ENCODE assay signal across 9 cellular contexts in the genomic region with DNA sequence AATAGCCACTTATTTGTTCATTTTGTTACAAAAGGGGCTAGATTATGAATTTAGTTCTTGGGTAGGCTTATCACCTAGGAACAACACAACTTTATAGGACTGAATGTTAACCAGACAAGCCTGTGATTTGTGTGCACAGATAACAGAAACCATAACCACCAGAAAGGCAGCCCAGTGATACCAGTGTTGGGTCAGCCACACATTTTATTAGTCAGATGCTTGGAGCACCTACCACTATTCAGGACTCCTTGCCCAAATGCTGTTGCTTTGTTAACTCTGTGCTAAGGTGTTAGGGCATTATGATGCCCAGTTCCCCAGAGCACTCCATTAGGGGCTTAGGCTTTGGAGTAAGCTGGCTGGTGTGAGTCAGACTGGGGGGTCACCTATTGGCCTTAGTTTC. TPM values are rescaled to one million over a fixed set of nuclear protein-coding genes. Genes with fewer than 3 reads are reported as not detected.
A peak's percentile ranks its signal among the peaks of the same experiment; 100 is the strongest.
DNase-seq lines count a peak whose midpoint lies in the region; ATAC-seq and TF ChIP-seq lines count a peak whose summit lies in the region.
"Had no signal": no experiment of that assay in that cellular context is flagged by ENCODE, and none has a peak within 500 bp of the region (broad histone marks: within the 10 kb centered on the region; RNA-seq: fewer than 3 reads in every experiment).

No MANE protein-coding gene starts in this region.

- H3K9me2 ChIP-seq in OCI-LY1 (ENCODE audit: low read depth, low read length) = no peaks in the 10 kb centered on the region

- peak overlapping the region in 5 of 8 donors; percentile 11 to 37 (median 25) for H3K4me3 Mint-ChIP-seq in naive B cell

- peaks cover 92% of the 10 kb centered on the region for H3K4me1 ChIP-seq in OCI-LY1 (ENCODE audit: insufficient read depth, low read length, severe bottlenecking)

- H2AFZ ChIP-seq in OCI-LY1 (ENCODE audit: low read length) = no peak overlapping the region

- no peak for DNase-seq in naive B cell
- DNase-seq in ACHN = no peak
- DNase-seq in RKO (ENCODE audit: low spot score) = no peak
- no peak for DNase-seq in activated gamma-delta T cell (lab: John Stamatoyannopoulos, UW)
- no peak for DNase-seq in mesenteric fat pad (ENCODE audit: low spot score)

- no peak for TF ChIP-seq CTCF in OCI-LY1 (IDR thresholded peaks at IDR 0.05; ENCODE audit: low read length)

- H3K4me2 ChIP-seq in OCI-LY1 (ENCODE audit: low read length) = peak overlapping the region; percentile 37

- peak overlapping the region in 4 of 6 donors; percentile 12 to 70 (median 34) for H3K27ac Mint-ChIP-seq in naive B cell

- peaks cover 13 to 26% of the 10 kb centered on the region in 2 donors for H3K36me3 Mint-ChIP-seq in naive B cell

- no peaks in the 10 kb centered on the region for H3K27me3 ChIP-seq in OCI-LY1 (ENCODE audit: insufficient read depth, low read length)
- H3K27me3 ChIP-seq: SJSA1 had no signal

- peaks cover 0 to 12% (median 4%) of the 10 kb centered on the region in 7 donors for H3K9me3 Mint-ChIP-seq in naive B cell

- peak overlapping the region; percentile 40 for H3K27ac ChIP-seq in OCI-LY1 (ENCODE audit: low read depth, low read length, poor library complexity, severe bottlenecking)

- H3K9me3 ChIP-seq in OCI-LY1 (ENCODE audit: low read length) = no peaks in the 10 kb centered on the region
- H3K9me3 ChIP-seq: SJSA1 had no signal

- no peaks in the 10 kb centered on the region for H3K27me3 Mint-ChIP-seq in naive B cell

- H3K79me2 ChIP-seq in OCI-LY1 (ENCODE audit: insufficient read depth, low read length) = peaks cover 98% of the 10 kb centered on the region

- H3K9ac ChIP-seq in OCI-LY1 (ENCODE audit: low read length) = no peak overlapping the region

- in situ Hi-C loops in ACHN (cut with HindIII; ENCODE audit: low pct_ligation_motif_present, low pct_unique_long_range_greater_than_20kb, low sequenced_read_pairs) = no loop called here

- ATAC-seq in GM18519 (IDR thresholded peaks at IDR 0.05; ENCODE audit: low FRiP score, unreplicated experiment) = peak; percentile 37
- peak; percentile 49 for ATAC-seq in GM21737 (IDR thresholded peaks at IDR 0.05; ENCODE audit: unreplicated experiment)
- ATAC-seq in naive B cell (ENCODE audit: low read depth in 2 of 2) = no peak

- no peak overlapping the region for H3K4me3 ChIP-seq in OCI-LY1 (ENCODE audit: low read depth, low read length, poor library complexity, severe bottlenecking)
- H3K4me3 ChIP-seq: SJSA1 had no signal

- peaks cover 59 to 85% (median 70%) of the 10 kb centered on the region in 3 donors for H3K4me1 Mint-ChIP-seq in naive B cell

- peaks cover 8% of the 10 kb centered on the region for H3F3A ChIP-seq in OCI-LY1 (ENCODE audit: insufficient read depth, low read length)

- no peaks in the 10 kb centered on the region for H4K20me1 ChIP-seq in OCI-LY1 (ENCODE audit: insufficient read depth, low read length)

- H3K36me3 ChIP-seq in OCI-LY1 (ENCODE audit: insufficient read depth, low read length) = 0 out of 2 replicates have a peak, but pooled peaks cover 6% of the 10 kb centered on the region
- H3K36me3 ChIP-seq: SJSA1 had no signal

RNA-seq across cellular contexts. Expression of a gene that starts 22.5 kb away (rescaled TPM):
- polyA plus RNA-seq in naive B cell (ENCODE audit: low read depth in 6 of 6) = 10 to 100 TPM; 65.7 to 92.7 (median 69.1) TPM
- 12.2 TPM for total RNA-seq in mesenteric fat pad

Comparison
In these comparisons a context has a peak if more than half of its experiments do, and no peak if none do; other contexts are left out.
1. ATAC-seq: peak in GM18519 (single experiment) and GM21737 (single experiment); none in naive B cell (0 of 2).